ENCODE assay signal across 10 cellular contexts in genomic region chr5:56561-57290, GRCh38. TPM values are rescaled to one million over a fixed set of nuclear protein-coding genes. Genes with fewer than 3 reads are reported as not detected.
DNase-seq lines count a peak whose midpoint lies in the region; ATAC-seq, FAIRE-seq and TF ChIP-seq lines count a peak whose summit lies in the region.
"Had no signal": no experiment of that assay in that cellular context is flagged by ENCODE, and none has a peak within 500 bp of the region (broad histone marks: within the 10 kb centered on the region; RNA-seq: fewer than 3 reads in every experiment).

No MANE protein-coding gene starts in this region.

- H3K36me3 ChIP-seq in GM23248 (ENCODE audit: low read depth) (no peaks in the 10 kb centered on the region), astrocyte (ENCODE audit: insufficient read depth, low read length) (no peaks in the 10 kb centered on the region), lung (ENCODE audit: control insufficient read depth in 2 of 2, insufficient read depth in 2 of 2, low read length in 2 of 2) (no peaks in the 10 kb centered on the region)

- H3K27ac ChIP-seq in GM23248 (no peak overlapping the region), astrocyte (ENCODE audit: low read depth, low read length) (no peak overlapping the region), lung (ENCODE audit: low read depth in 1 of 2, low read length in 1 of 2) (no peak overlapping the region)

- H3K4me3 ChIP-seq in GM23248 = no peak overlapping the region
- no peak overlapping the region for H3K4me3 ChIP-seq in astrocyte (ENCODE audit: insufficient read depth, low read depth, low read length)
- no peak overlapping the region for H3K4me3 ChIP-seq in lung

- H3K79me2 ChIP-seq in GM23248 (ENCODE audit: insufficient read depth) (no peaks in the 10 kb centered on the region), astrocyte (ENCODE audit: insufficient read depth, low read length) (no peaks in the 10 kb centered on the region)

- in situ Hi-C loops in GM23248 (cut with MboI) = no loop called here

- H3K4me3 Mint-ChIP-seq in astrocyte (ENCODE audit: unreplicated experiment) = no peak overlapping the region
- H3K4me3 Mint-ChIP-seq: IgD-negative memory B cell had no signal

- WGBS in GM23248 (ENCODE audit: low coverage in 1 of 2, low lambda C conversion rate in 2 of 2, missing lambda C conversion rate in 2 of 2), 2 experiments = 61 to 67% methylated on average over 9 of the region's 9 CpGs
- 75 to 76% methylated on average over 9 of the region's 9 CpGs for WGBS in lung, 2 donors

- H3K9me2 ChIP-seq in GM23248 (ENCODE audit: insufficient read depth) = no peaks in the 10 kb centered on the region

- H3K9me3 ChIP-seq in GM23248 (ENCODE audit: low read depth) = no peaks in the 10 kb centered on the region
- H3K9me3 ChIP-seq in astrocyte (ENCODE audit: insufficient read depth, low read depth, low read length) = no peaks in the 10 kb centered on the region
- H3K9me3 ChIP-seq in lung (ENCODE audit: control insufficient read depth in 2 of 2, insufficient read depth in 1 of 2, low read length in 1 of 2) = peaks cover 0 to 2% of the 10 kb centered on the region in 2 donors

- peaks cover 21% of the 10 kb centered on the region for H3K27me3 ChIP-seq in GM23248 (replicated peaks; ENCODE audit: insufficient read depth)
- H3K27me3 ChIP-seq in astrocyte (ENCODE audit: insufficient read depth, low read length) = peaks cover 8% of the 10 kb centered on the region
- peaks cover 6% of the 10 kb centered on the region for H3K27me3 ChIP-seq in lung (ENCODE audit: control insufficient read depth, insufficient read depth)

- peak; percentile 17 for FAIRE-seq in astrocyte (lab: Jason Lieb, UNC)
- FAIRE-seq: small intestine, TTC549 had no signal

- H3K9ac ChIP-seq in GM23248 (no peak overlapping the region), astrocyte (ENCODE audit: low read length) (no peak overlapping the region)

- no peaks in the 10 kb centered on the region for H3K36me3 Mint-ChIP-seq in astrocyte (ENCODE audit: low read depth, unreplicated experiment)

- no peaks in the 10 kb centered on the region for H3F3A ChIP-seq in GM23248 (ENCODE audit: insufficient read depth)

- ATAC-seq in lung (ENCODE audit: insufficient read depth, low FRiP score) = no peak
- ATAC-seq in HG02763 (IDR thresholded peaks at IDR 0.05; ENCODE audit: unreplicated experiment) = no peak
- ATAC-seq in HG03097 (IDR thresholded peaks at IDR 0.05; ENCODE audit: low FRiP score, unreplicated experiment) = no peak

- peaks cover 30% of the 10 kb centered on the region for H3K27me3 Mint-ChIP-seq in astrocyte (ENCODE audit: low read depth, unreplicated experiment)

- H3K27ac Mint-ChIP-seq in astrocyte (ENCODE audit: unreplicated experiment) = no peak overlapping the region
- H3K27ac Mint-ChIP-seq: IgD-negative memory B cell had no signal

- TF ChIP-seq CTCF in astrocyte (IDR thresholded peaks at IDR 0.05; ENCODE audit: insufficient read depth, low read depth, low read length) (no peak), lung (IDR thresholded peaks at IDR 0.05; ENCODE audit: control extremely low read depth, extremely low read depth) (no peak)

- H3K4me2 ChIP-seq in GM23248 (ENCODE audit: unreplicated experiment) (no peak overlapping the region), astrocyte (ENCODE audit: low read length) (no peak overlapping the region)

- no peaks in the 10 kb centered on the region for H4K20me1 ChIP-seq in GM23248 (ENCODE audit: insufficient read depth)
- no peaks in the 10 kb centered on the region for H4K20me1 ChIP-seq in astrocyte (ENCODE audit: insufficient read depth, low read length)

- H3K4me1 Mint-ChIP-seq in astrocyte (ENCODE audit: low read depth, unreplicated experiment) = peaks cover 8% of the 10 kb centered on the region
- H3K4me1 Mint-ChIP-seq: IgD-negative memory B cell had no signal

- DNase-seq in GM23248 = peak; percentile 53
- DNase-seq in M059J (ENCODE audit: low read depth) = peak; percentile 58
- DNase-seq in astrocyte (ENCODE audit: low read depth) = peak; percentile 26
- DNase-seq in lung (ENCODE audit: low spot score) = peak; percentile 26
- no peak for DNase-seq in GM19240 (ENCODE audit: insufficient read length, low spot score)
- DNase-seq: small intestine had no signal

- H2AFZ ChIP-seq in GM23248 (no peak overlapping the region), astrocyte (ENCODE audit: low read depth, low read length) (no peak overlapping the region)

- H3K4me1 ChIP-seq in GM23248 (ENCODE audit: insufficient read depth) (no peaks in the 10 kb centered on the region), astrocyte (ENCODE audit: insufficient read depth, low read length) (no peaks in the 10 kb centered on the region), lung (ENCODE audit: control insufficient read depth in 2 of 2, insufficient read depth in 2 of 2, low read length in 2 of 2) (peaks cover 0 to 1% of the 10 kb centered on the region in 2 donors)

- H3K9me3 Mint-ChIP-seq in astrocyte (ENCODE audit: unreplicated experiment) = peaks cover 6% of the 10 kb centered on the region

RNA-seq across cellular contexts. Expression of gene PLEKHG4B, which starts 35.2 kb away (rescaled TPM):
- total RNA-seq in GM23248 (2014; rRNA removed; shearing (Covaris generic)) = not detected in 2 replicates
- polyA plus RNA-seq in GM23248 (2016; fragmentation: Nextera tagmentation; extraction: Ambion mirVana) (not detected in 2 replicates), lung (1 to 10 TPM in 1 of 2 donors, under 1 TPM in 1; 0.24 to 1.9 TPM)
- total RNA-seq in M059J (2014; rRNA removed; shearing (Covaris generic)) = 5.7 and 9.9 TPM in 2 replicates
- total RNA-seq in astrocyte (6.1 and 8.1 TPM in 2 replicates), lung (1 to 10 TPM; 4.0 to 4.7 TPM)
- polyA plus RNA-seq: IgD-negative memory B cell had no signal
